ENCODE assay signal across 8 cellular contexts in genomic region chr14:67815573-67816235, GRCh38. TPM values are rescaled to one million over a fixed set of nuclear protein-coding genes. Genes with fewer than 3 reads are reported as not detected.
A peak's percentile ranks its signal among the peaks of the same experiment; 100 is the strongest.
DNase-seq lines count a peak whose midpoint lies in the region; ATAC-seq and TF ChIP-seq lines count a peak whose summit lies in the region.

No MANE protein-coding gene starts in this region.

- peaks cover 0 to 40% (median 33%) of the 10 kb centered on the region in 9 donors for H3K36me3 ChIP-seq in heart left ventricle

- H3K4me1 ChIP-seq in heart left ventricle = peaks cover 0 to 52% (median 15%) of the 10 kb centered on the region in 12 donors

- intact Hi-C loops in heart left ventricle (cut with DNase I) (no loop called here), cardiac septum (cut with DNase I) (no loop called here)

- H3K27me3 ChIP-seq in heart left ventricle = no peaks in the 10 kb centered on the region

- H3K27me3 Mint-ChIP-seq in T-helper 2 cell treated with Interferon-gamma antibody and Interleukin-4, amounts not matched to agents 5 μg/mL and 100 μg/mL, for 36 hours (ENCODE audit: low read depth) = no peaks in the 10 kb centered on the region

- ATAC-seq in heart left ventricle (no peak), HG02852 (IDR thresholded peaks at IDR 0.05; ENCODE audit: unreplicated experiment) (no peak), GM19351 (IDR thresholded peaks at IDR 0.05; ENCODE audit: unreplicated experiment) (no peak)

- no peaks in the 10 kb centered on the region for H3K9me3 Mint-ChIP-seq in T-helper 2 cell treated with Interferon-gamma antibody and Interleukin-4, amounts not matched to agents 5 μg/mL and 100 μg/mL, for 36 hours

- no peaks in the 10 kb centered on the region for H3K36me3 Mint-ChIP-seq in T-helper 2 cell treated with Interferon-gamma antibody and Interleukin-4, amounts not matched to agents 5 μg/mL and 100 μg/mL, for 36 hours (ENCODE audit: low read depth)

- peak overlapping the region; percentile 92 for H3K4me3 Mint-ChIP-seq in T-helper 2 cell treated with Interferon-gamma antibody and Interleukin-4, amounts not matched to agents 5 μg/mL and 100 μg/mL, for 36 hours

- no peak for TF ChIP-seq CTCF in heart left ventricle (IDR thresholded peaks at IDR 0.05)
- no peak for TF ChIP-seq CTCF in fibroblast of the aortic adventitia (IDR thresholded peaks at IDR 0.05; ENCODE audit: insufficient read depth, low read length)

- TF ChIP-seq POLR2A in heart left ventricle (IDR thresholded peaks at IDR 0.05) = no peak

- H3K9me3 ChIP-seq in heart left ventricle = no peaks in the 10 kb centered on the region

- peak overlapping the region; percentile 53 to 90 (median 78) for H3K4me3 ChIP-seq in heart left ventricle
- H3K4me3 ChIP-seq in fibroblast of the aortic adventitia (ENCODE audit: low read depth, low read length) = peak overlapping the region; percentile 98

- H3K27ac Mint-ChIP-seq in T-helper 2 cell treated with Interferon-gamma antibody and Interleukin-4, amounts not matched to agents 5 μg/mL and 100 μg/mL, for 36 hours = peak overlapping the region; percentile 93

- WGBS in heart left ventricle, 4 donors = 6 to 8% (median 6%) methylated on average over 15 of the region's 15 CpGs

- no peak for DNase-seq in heart left ventricle
- no peak for DNase-seq in cardiac septum (ENCODE audit: low spot score)
- DNase-seq in T-helper 2 cell treated with Interferon-gamma antibody and Interleukin-4, amounts not matched to agents 5 μg/mL and 100 μg/mL, for 36 hours (ENCODE audit: low spot score) = no peak
- peak; percentile 57 for DNase-seq in fibroblast of the aortic adventitia (ENCODE audit: low read depth)
- peak; percentile 56 for DNase-seq in pons (ENCODE audit: low spot score)
- DNase-seq in iPS-NIHi11 (ENCODE audit: low spot score) = no peak

- peaks cover 25% of the 10 kb centered on the region for H3K4me1 Mint-ChIP-seq in T-helper 2 cell treated with Interferon-gamma antibody and Interleukin-4, amounts not matched to agents 5 μg/mL and 100 μg/mL, for 36 hours (ENCODE audit: low read depth)

- peak overlapping the region in 8 of 12 donors; percentile 16 to 84 (median 72) for H3K27ac ChIP-seq in heart left ventricle

RNA-seq across cellular contexts. Expression of gene ZFYVE26, which starts 0.7 kb away (rescaled TPM):
- total RNA-seq in heart left ventricle (10 to 100 TPM in 8 of 9 donors, 1 to 10 TPM in 1; 8.5 to 24.1 (median 18.8) TPM), cardiac septum (11.2 TPM), fibroblast of the aortic adventitia (ENCODE audit: low replicate concordance) (24.3 and 30.8 TPM in 2 replicates)
- polyA plus RNA-seq in heart left ventricle = 1 to 10 TPM; 5.1 to 7.5 TPM

RNA-seq across cellular contexts. Expression of gene RAD51B, which starts 3.9 kb away (rescaled TPM):
- 10 to 100 TPM in 2 of 9 donors, 1 to 10 TPM in 7; 1.5 to 11.3 (median 3.8) TPM for total RNA-seq in heart left ventricle
- 1 to 10 TPM; 1.3 TPM for polyA plus RNA-seq in heart left ventricle
- total RNA-seq in cardiac septum = 3.8 TPM
- 28.5 and 28.7 TPM in 2 replicates for total RNA-seq in fibroblast of the aortic adventitia (ENCODE audit: low replicate concordance)

Comparison
In these comparisons a context has a peak if more than half of its experiments do, and no peak if none do; other contexts are left out.
1. DNase-seq: peak in fibroblast of the aortic adventitia (single experiment) and pons (single experiment); none in heart left ventricle (0 of 5), cardiac septum (single experiment), T-helper 2 cell treated with Interferon-gamma antibody and Interleukin-4, amounts not matched to agents 5 μg/mL and 100 μg/mL, for 36 hours (single experiment) and iPS-NIHi11 (single experiment).